In genomic region chr22:22934543-22935055, GRCh38 we compare ENCODE assay signal across 27 cellular contexts. TPM values are rescaled to one million over a fixed set of nuclear protein-coding genes. Genes with fewer than 3 reads are reported as not detected.
DNase-seq lines count a peak whose midpoint lies in the region; ATAC-seq and TF ChIP-seq lines count a peak whose summit lies in the region.
"Had no signal": no experiment of that assay in that cellular context is flagged by ENCODE, and none has a peak within 500 bp of the region (broad histone marks: within the 10 kb centered on the region; RNA-seq: fewer than 3 reads in every experiment).

No MANE protein-coding gene starts in this region.

- no peaks in the 10 kb centered on the region for H3K36me3 ChIP-seq in BLaER1 treated with 17β-estradiol and CSF1 and Interleukin-3, amounts not matched to agents 10 nM and 100 nM
- no peaks in the 10 kb centered on the region for H3K36me3 ChIP-seq in OCI-LY7 (ENCODE audit: insufficient read depth, low read length)
- H3K36me3 ChIP-seq: heart right ventricle, right atrium auricular region had no signal

- in situ Hi-C loops in GM13976 (cut with MboI; ENCODE audit: low sequenced_read_pairs, unreplicated experiment), result loop anchor here (25.0 kb wide), 1 partner anchor 572 kb away; no protein-coding TSS in a partner anchor

- H3K4me3 ChIP-seq in BLaER1 treated with 17β-estradiol and CSF1 and Interleukin-3, amounts not matched to agents 10 nM and 100 nM, result no peak overlapping the region
- peak overlapping the region; percentile 14 for H3K4me3 ChIP-seq in OCI-LY7 (ENCODE audit: low read depth, low read length, poor library complexity, severe bottlenecking)
- H3K4me3 ChIP-seq: heart right ventricle, right atrium auricular region had no signal

- H3K4me2 ChIP-seq in BLaER1 treated with 17β-estradiol and CSF1 and Interleukin-3, amounts not matched to agents 10 nM and 100 nM, result peak overlapping the region; percentile 77 to 99 (median 92)
- H3K4me2 ChIP-seq in OCI-LY7 (ENCODE audit: low read length), result peak overlapping the region; percentile 68

- POLR2A ChIA-PET in OCI-LY7 (lab: Charles Lee), result interaction anchor here (0.9 to 17.9 kb wide), 5 partner anchors 40 to 208 kb away, joined by 5 to 308 read pairs (median 11); partner anchors contain the start of genes IGLL5 and RSPH14

- peak overlapping the region; percentile 49 for H3K4me3 Mint-ChIP-seq in memory B cell
- H3K4me3 Mint-ChIP-seq: activated naive CD4-positive, alpha-beta T cell treated with anti-CD3 and anti-CD28 coated beads, Interleukin-2, amount 10 ng/mL, durations not matched to agents 7 days and 5 days; neural crest cell had no signal

- H2AFZ ChIP-seq in OCI-LY7 (ENCODE audit: low read length), result no peak overlapping the region
- H2AFZ ChIP-seq: parathyroid adenoma had no signal

- intact Hi-C loops in OCI-LY7 (cut with micrococcal nuclease; ENCODE audit: unreplicated experiment), result loop anchor here (1.0 to 10.0 kb wide), 7 partner anchors 41 to 890 kb away; partner anchors contain the start of genes VPREB3 and ZNF70

- H3K9me2 ChIP-seq in OCI-LY7 (ENCODE audit: insufficient read depth, low read length), result no peaks in the 10 kb centered on the region

- H3K4me1 ChIP-seq in BLaER1 treated with 17β-estradiol and CSF1 and Interleukin-3, amounts not matched to agents 10 nM and 100 nM, result peaks cover 93 to 100% (median 99%) of the 10 kb centered on the region in 10 experiments
- H3K4me1 ChIP-seq in OCI-LY7 (ENCODE audit: insufficient read depth, low read length, poor library complexity, severe bottlenecking), result peaks cover 98% of the 10 kb centered on the region
- H3K4me1 ChIP-seq: parathyroid adenoma, right atrium auricular region had no signal

- H3K9me3 ChIP-seq in BLaER1 treated with 17β-estradiol and CSF1 and Interleukin-3, amounts not matched to agents 10 nM and 100 nM (replicated peaks in 1 of 11), result no peaks in the 10 kb centered on the region
- H3K9me3 ChIP-seq in OCI-LY7 (ENCODE audit: low read length), result no peaks in the 10 kb centered on the region
- H3K9me3 ChIP-seq: heart right ventricle, right atrium auricular region had no signal

- no TSS peak for BruUV-seq in OCI-LY7 (replicated peaks; lab: Mats Ljungman, UMichigan)

- H4K20me1 ChIP-seq in BLaER1 treated with 17β-estradiol and CSF1 and Interleukin-3, amounts not matched to agents 10 nM and 100 nM, result no peaks in the 10 kb centered on the region
- H4K20me1 ChIP-seq in OCI-LY7 (ENCODE audit: insufficient read depth, low read length), result no peaks in the 10 kb centered on the region

- CTCF ChIA-PET in OCI-LY7 (lab: Charles Lee; ENCODE audit: unreplicated experiment), result interaction anchor here (0.8 to 4.1 kb wide), 4 partner anchors 8 to 150 kb away, joined by 3 to 28 read pairs (median 4); no protein-coding TSS in a partner anchor

- DNase-seq in GM13976 (ENCODE audit: low spot score) (peak; percentile 45), OCI-LY7 (ENCODE audit: low spot score) (peak; percentile 48), memory B cell (ENCODE audit: low spot score in 2 of 2) (no peak), NCI-H524 treated with DMSO at 0.1 percent for 48 hours (lab: John Stamatoyannopoulos, UW) (no peak), mesenteric fat pad (ENCODE audit: low spot score) (no peak)
- DNase-seq: activated CD4-positive, alpha-beta T cell treated with anti-CD3 and anti-CD28 coated beads, Interleukin-2, amount 50 U/mL, for 4 hours; activated naive CD4-positive, alpha-beta T cell treated with anti-CD3 and anti-CD28 coated beads, Interleukin-2, amount 10 ng/mL, durations not matched to agents 7 days and 5 days; amygdala; Calu3; DMS79 treated with DMSO at 0.1 percent for 48 hours; foreskin fibroblast; heart right ventricle; NCI-H1436 treated with DMSO at 0.1 percent for 48 hours; NCI-H446 treated with DMSO at 0.1 percent for 48 hours; PC-3; Right ventricle myocardium superior; T-helper 9 cell had no signal

- peaks cover 73% of the 10 kb centered on the region for H3K4me1 Mint-ChIP-seq in memory B cell

- peak overlapping the region in 10 of 11 experiments; percentile 63 to 87 (median 81); a peak in 20 of 22 replicates for H3K9ac ChIP-seq in BLaER1 treated with 17β-estradiol and CSF1 and Interleukin-3, amounts not matched to agents 10 nM and 100 nM
- H3K9ac ChIP-seq: parathyroid adenoma had no signal

- no peaks in the 10 kb centered on the region for H3K27me3 ChIP-seq in BLaER1 treated with 17β-estradiol and CSF1 and Interleukin-3, amounts not matched to agents 10 nM and 100 nM
- H3K27me3 ChIP-seq: right atrium auricular region had no signal

- H3K27ac Mint-ChIP-seq in memory B cell, result peak overlapping the region; percentile 95
- H3K27ac Mint-ChIP-seq: activated naive CD4-positive, alpha-beta T cell treated with anti-CD3 and anti-CD28 coated beads, Interleukin-2, amount 10 ng/mL, durations not matched to agents 7 days and 5 days had no signal

- peak overlapping the region; percentile 60 to 99 (median 93); a peak in 21 of 22 replicates for H3K27ac ChIP-seq in BLaER1 treated with 17β-estradiol and CSF1 and Interleukin-3, amounts not matched to agents 10 nM and 100 nM
- peak overlapping the region; percentile 91 for H3K27ac ChIP-seq in OCI-LY7 (ENCODE audit: low read depth, low read length, poor library complexity, severe bottlenecking)
- H3K27ac ChIP-seq: heart right ventricle, parathyroid adenoma, right atrium auricular region, VCaP had no signal

- no peaks in the 10 kb centered on the region for H3K9me3 Mint-ChIP-seq in memory B cell
- H3K9me3 Mint-ChIP-seq: activated naive CD4-positive, alpha-beta T cell treated with anti-CD3 and anti-CD28 coated beads, Interleukin-2, amount 10 ng/mL, durations not matched to agents 7 days and 5 days; neural crest cell had no signal

- no peak for TF ChIP-seq CTCF in GM13976 (IDR thresholded peaks at IDR 0.05; ENCODE audit: borderline replicate concordance, control extremely low read depth, extremely low read depth, insufficient read depth, missing control alignments)
- TF ChIP-seq CTCF in OCI-LY7 (conservative IDR thresholded peaks at IDR 0.05; ENCODE audit: low read length), result no peak

- ATAC-seq in memory B cell (ENCODE audit: low read depth) (no peak), GM19467 (IDR thresholded peaks at IDR 0.05; ENCODE audit: unreplicated experiment) (no peak), GM18873 (IDR thresholded peaks at IDR 0.05; ENCODE audit: low FRiP score, unreplicated experiment) (no peak)
- ATAC-seq: PC-3 had no signal

- H3K79me2 ChIP-seq in OCI-LY7 (ENCODE audit: insufficient read depth, low read depth, low read length), result no peaks in the 10 kb centered on the region
- H3K79me2 ChIP-seq: parathyroid adenoma had no signal

- no peaks in the 10 kb centered on the region for H3K27me3 Mint-ChIP-seq in memory B cell

- H3K36me3 Mint-ChIP-seq in memory B cell, result peaks cover 3% of the 10 kb centered on the region
- H3K36me3 Mint-ChIP-seq: activated naive CD4-positive, alpha-beta T cell treated with anti-CD3 and anti-CD28 coated beads, Interleukin-2, amount 10 ng/mL, durations not matched to agents 7 days and 5 days had no signal

RNA-seq across cellular contexts. Expression of gene IGLL5, which starts 47.0 kb away (rescaled TPM):
- total RNA-seq in OCI-LY7 (2014; rRNA removed; shearing (Covaris generic)), result 219 TPM in 2 replicates
- total RNA-seq in OCI-LY7 (2022), result 364 and 387 TPM in 2 replicates
- total RNA-seq in mesenteric fat pad, result not detected
- total RNA-seq: Calu3, H1, lung microvascular endothelial cell, neural crest cell, PC-3, Right ventricle myocardium superior, temporal lobe had no signal

Comparison
In these comparisons a context has a peak if more than half of its experiments do, and no peak if none do; other contexts are left out.
1. DNase-seq: peak in GM13976 (single experiment) and OCI-LY7 (single experiment); none in memory B cell (0 of 2), NCI-H524 treated with DMSO at 0.1 percent for 48 hours (single experiment) and mesenteric fat pad (single experiment).
2. RNA of gene IGLL5, which starts 47.0 kb away (total RNA-seq): 219 to 387 TPM in OCI-LY7; not detected in mesenteric fat pad (single experiment); every median in the first group is over 100 times any median in the second.